Comparison of ENCODE assay signal across 19 cellular contexts in the genomic region with DNA sequence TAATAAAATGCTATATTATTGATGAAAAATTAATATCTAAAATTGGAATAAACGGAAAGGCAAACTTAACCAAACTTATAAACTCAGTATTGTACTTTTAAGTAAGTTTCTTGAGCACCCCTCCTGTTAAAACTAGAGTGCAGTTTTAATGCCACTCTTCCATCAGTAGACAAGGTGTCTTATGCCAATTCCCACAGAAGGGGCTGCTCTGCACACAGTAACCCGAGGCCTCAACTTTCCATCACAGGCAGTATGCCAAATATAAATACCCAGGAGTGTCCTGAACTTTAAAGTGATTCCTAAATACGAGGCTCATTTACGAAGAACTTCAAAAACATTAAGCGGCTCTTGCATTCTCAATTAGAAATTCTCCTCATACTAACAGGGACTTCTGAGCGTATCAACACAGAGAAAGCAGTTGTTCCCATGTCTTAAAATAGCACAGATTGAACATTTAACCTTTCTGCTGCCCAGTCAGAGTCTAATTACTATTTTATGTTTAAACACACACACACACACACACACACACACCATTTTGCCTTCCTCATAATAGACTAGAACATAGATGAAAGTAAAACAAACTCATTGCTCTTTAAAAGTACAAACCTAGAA.
DNase-seq lines count a peak whose midpoint lies in the region; ATAC-seq and TF ChIP-seq lines count a peak whose summit lies in the region.
"Had no signal": no experiment of that assay in that cellular context is flagged by ENCODE, and none has a peak within 500 bp of the region (broad histone marks: within the 10 kb centered on the region; RNA-seq: fewer than 3 reads in every experiment).

No MANE protein-coding gene starts in this region.

- no peak overlapping the region for H3K9ac ChIP-seq in OCI-LY3 (ENCODE audit: low read length)
- H3K9ac ChIP-seq: BLaER1 treated with 17β-estradiol and CSF1 and Interleukin-3, amounts not matched to agents 10 nM and 100 nM had no signal

- no peak overlapping the region for H3K27ac ChIP-seq in OCI-LY3 (ENCODE audit: low read length)
- H3K27ac ChIP-seq: ascending aorta; BLaER1 treated with 17β-estradiol and CSF1 and Interleukin-3, amounts not matched to agents 10 nM and 100 nM; tibial artery had no signal

- H3K79me2 ChIP-seq in OCI-LY3 (ENCODE audit: low read length) = no peaks in the 10 kb centered on the region

- no peaks in the 10 kb centered on the region for H3K9me3 ChIP-seq in OCI-LY3 (ENCODE audit: insufficient read depth, low read length)
- H3K9me3 ChIP-seq: ascending aorta; BLaER1 treated with 17β-estradiol and CSF1 and Interleukin-3, amounts not matched to agents 10 nM and 100 nM; mucosa of descending colon; tibial artery had no signal

- H2AFZ ChIP-seq in OCI-LY3 (ENCODE audit: low read depth, low read length) = 0 out of 2 replicates have a peak overlapping the region, but pooled peaks have one; percentile 40

- TF ChIP-seq CTCF in OCI-LY3 (IDR thresholded peaks at IDR 0.05; ENCODE audit: low read depth, low read length) (no peak), retinal pigment epithelial cell (conservative IDR thresholded peaks at IDR 0.05; ENCODE audit: low read depth, low read length) (peak; percentile 19)

- H3K4me3 ChIP-seq in OCI-LY3 (ENCODE audit: low read length) = no peak overlapping the region
- H3K4me3 ChIP-seq in retinal pigment epithelial cell (ENCODE audit: low read length) = no peak overlapping the region
- H3K4me3 ChIP-seq: ascending aorta; BLaER1 treated with 17β-estradiol and CSF1 and Interleukin-3, amounts not matched to agents 10 nM and 100 nM; mucosa of descending colon; tibial artery had no signal

- DNase-seq in NCI-H1105 (lab: John Stamatoyannopoulos, UW) (peak; percentile 8), left cardiac atrium (no peak), retinal pigment epithelial cell (ENCODE audit: low read depth) (peak; percentile 60), kidney tubule cell (ENCODE audit: low spot score) (no peak), NCI-H1930 (lab: John Stamatoyannopoulos, UW) (no peak)
- DNase-seq: activated CD8-positive, alpha-beta T cell treated with anti-CD3 and anti-CD28 coated beads, Interleukin-2, amount 10 ng/mL, durations not matched to agents 7 days and 5 days; activated effector memory CD4-positive, alpha-beta T cell treated with Interleukin-2 at 50 U/mL for 16 hours; effector CD4-positive, alpha-beta T cell; mucosa of descending colon; NCI-H226; PC-3; posterior cingulate gyrus; stimulated activated CD4-positive, alpha-beta T cell treated with anti-CD3 and anti-CD28 coated beads, Interleukin-2, amount 100 ng/mL, for 24 hours; tibial artery had no signal

- H3K4me1 ChIP-seq in OCI-LY3 (ENCODE audit: low read length) = no peaks in the 10 kb centered on the region
- H3K4me1 ChIP-seq: ascending aorta; BLaER1 treated with 17β-estradiol and CSF1 and Interleukin-3, amounts not matched to agents 10 nM and 100 nM had no signal

- no peaks in the 10 kb centered on the region for H4K20me1 ChIP-seq in OCI-LY3 (ENCODE audit: insufficient read depth, low read length)
- H4K20me1 ChIP-seq: BLaER1 treated with 17β-estradiol and CSF1 and Interleukin-3, amounts not matched to agents 10 nM and 100 nM had no signal

- ATAC-seq in left cardiac atrium (peak; percentile 49 to 86), GM19324 (IDR thresholded peaks at IDR 0.05; ENCODE audit: low FRiP score, unreplicated experiment) (no peak), GM18511 (IDR thresholded peaks at IDR 0.05; ENCODE audit: unreplicated experiment) (no peak)
- ATAC-seq: activated CD8-positive, alpha-beta T cell treated with anti-CD3 and anti-CD28 coated beads, Interleukin-2, amount 10 ng/mL, durations not matched to agents 7 days and 5 days; mucosa of descending colon; PC-3 had no signal

- H3K4me2 ChIP-seq in OCI-LY3 (ENCODE audit: low read length) = no peak overlapping the region
- H3K4me2 ChIP-seq: BLaER1 treated with 17β-estradiol and CSF1 and Interleukin-3, amounts not matched to agents 10 nM and 100 nM had no signal

- H3K27me3 ChIP-seq in OCI-LY3 (ENCODE audit: low read depth, low read length) = no peaks in the 10 kb centered on the region
- H3K27me3 ChIP-seq: ascending aorta; BLaER1 treated with 17β-estradiol and CSF1 and Interleukin-3, amounts not matched to agents 10 nM and 100 nM; tibial artery had no signal

- no peaks in the 10 kb centered on the region for H3K36me3 ChIP-seq in OCI-LY3 (replicated peaks; ENCODE audit: low read depth, low read length)
- H3K36me3 ChIP-seq: ascending aorta; BLaER1 treated with 17β-estradiol and CSF1 and Interleukin-3, amounts not matched to agents 10 nM and 100 nM; tibial artery had no signal

- intact Hi-C loops in left cardiac atrium (cut with DNase I) = no loop called here

Comparison
In these comparisons a context has a peak if more than half of its experiments do, and no peak if none do; other contexts are left out.
1. DNase-seq: peak in NCI-H1105 (single experiment) and retinal pigment epithelial cell (single experiment); none in left cardiac atrium (single experiment), kidney tubule cell (single experiment) and NCI-H1930 (0 of 2).
2. ATAC-seq: peak in left cardiac atrium (2 of 2); none in GM19324 (single experiment) and GM18511 (single experiment).